7 cellular contexts compared by ENCODE assay signal in genomic region chr3:46935168-46935858, GRCh38. TPM values are rescaled to one million over a fixed set of nuclear protein-coding genes. Genes with fewer than 3 reads are reported as not detected.
DNase-seq lines count a peak whose midpoint lies in the region; ATAC-seq and TF ChIP-seq lines count a peak whose summit lies in the region.

No MANE protein-coding gene starts in this region.

- no peaks in the 10 kb centered on the region for H3K9me3 ChIP-seq in SK-N-SH

- H3K9ac ChIP-seq in SK-N-SH: peak overlapping the region; percentile 52; the same call in 1 of the 2 replicates

- peak; percentile 39; the same call in 1 of the 2 replicates for TF ChIP-seq RAD21 in SK-N-SH (IDR thresholded peaks at IDR 0.05; ENCODE audit: low read length)

- peaks cover 83% of the 10 kb centered on the region for H3K79me2 ChIP-seq in SK-N-SH (ENCODE audit: insufficient read depth)

- H3K9me3 Mint-ChIP-seq in neural crest cell: no peaks in the 10 kb centered on the region

- H3K27me3 ChIP-seq in SK-N-SH (ENCODE audit: insufficient read depth): no peaks in the 10 kb centered on the region

- H3K36me3 Mint-ChIP-seq in neural crest cell (ENCODE audit: low read depth): no peaks in the 10 kb centered on the region

- no peak overlapping the region for H3K4me3 Mint-ChIP-seq in neural crest cell

- peaks cover 22% of the 10 kb centered on the region for H3K4me1 Mint-ChIP-seq in neural crest cell

- POLR2A ChIA-PET in SK-N-SH (lab: Yijun Ruan, JAX): interaction anchor here (0.6 to 1.1 kb wide), 3 partner anchors 12 to 43 kb away, joined by 3 to 4 read pairs (median 3); no protein-coding TSS in a partner anchor

- H2AFZ ChIP-seq in SK-N-SH (ENCODE audit: low read depth): no peak overlapping the region

- H3F3A ChIP-seq in SK-N-SH (replicated peaks; ENCODE audit: insufficient read depth): peaks cover 29% of the 10 kb centered on the region

- peaks cover 53 to 54% of the 10 kb centered on the region in 2 experiments for H3K4me1 ChIP-seq in SK-N-SH (ENCODE audit: control insufficient read depth in 1 of 2, insufficient read depth in 2 of 2, low read depth in 1 of 2, low read length in 1 of 2)

- no peak overlapping the region for H3K4me3 ChIP-seq in SK-N-SH (ENCODE audit: low read depth in 2 of 2, low read length in 1 of 2)
- H3K4me3 ChIP-seq in fibroblast of mammary gland (ENCODE audit: control insufficient read depth, low read depth, low read length): no peak overlapping the region

- no peaks in the 10 kb centered on the region for H3K27me3 Mint-ChIP-seq in neural crest cell (ENCODE audit: low read depth)

- DNase-seq in HK-2 (ENCODE audit: unreplicated experiment) (peak; percentile 75), SK-N-SH (peak; percentile 64), fibroblast of mammary gland (ENCODE audit: low read depth) (peak; percentile 92), neural crest cell (ENCODE audit: low read depth, low spot score) (no peak), COR-L47 (lab: John Stamatoyannopoulos, UW) (no peak)

- H3K36me3 ChIP-seq in SK-N-SH (replicated peaks in 1 of 2; ENCODE audit: control insufficient read depth in 1 of 2, insufficient read depth in 2 of 2, low read length in 1 of 2): peaks cover 9 to 30% of the 10 kb centered on the region in 2 experiments

- H3K4me2 ChIP-seq in SK-N-SH: peak overlapping the region; percentile 64

- WGBS in SK-N-SH (ENCODE audit: low lambda C conversion rate): 43% methylated on average over 7 of the region's 7 CpGs

- TF ChIP-seq CTCF in SK-N-SH (IDR thresholded peaks at IDR 0.05): peak; percentile 82
- peak; percentile 87 for TF ChIP-seq CTCF in fibroblast of mammary gland (conservative IDR thresholded peaks at IDR 0.05; ENCODE audit: control insufficient read depth, insufficient read depth, low read depth, low read length)
- TF ChIP-seq CTCF in neural crest cell (conservative IDR thresholded peaks at IDR 0.05): peak; percentile 55

- H3K27ac Mint-ChIP-seq in neural crest cell (ENCODE audit: unreplicated experiment): no peak overlapping the region

- ATAC-seq in GM18861 (IDR thresholded peaks at IDR 0.05; ENCODE audit: unreplicated experiment): no peak
- no peak for ATAC-seq in HG02870 (IDR thresholded peaks at IDR 0.05; ENCODE audit: unreplicated experiment)

- CTCF ChIA-PET in SK-N-SH (lab: Yijun Ruan, JAX): interaction anchor here (0.7 to 4.1 kb wide), 8 partner anchors 9 to 272 kb away, joined by 3 to 23 read pairs (median 7); partner anchors contain the start of gene NBEAL2

- peak; percentile 50 to 75; a peak in 2 of 4 replicates for TF ChIP-seq EP300 in SK-N-SH (IDR thresholded peaks at IDR 0.05; ENCODE audit: borderline replicate concordance in 1 of 2, low read depth in 1 of 2, low read length in 1 of 2)

- H4K20me1 ChIP-seq in SK-N-SH (ENCODE audit: insufficient read depth): no peaks in the 10 kb centered on the region

- H3K9me2 ChIP-seq in SK-N-SH: no peaks in the 10 kb centered on the region

- H3K27ac ChIP-seq in SK-N-SH (ENCODE audit: low read depth in 2 of 2, low read length in 1 of 2): peak overlapping the region; percentile 89 to 91

TF ChIP-seq in SK-N-SH, 30 proteins besides CTCF, POLR2A, EP300 and RAD21 (continues in another document):
- peak; percentile 91 for TF ChIP-seq RXRA (IDR thresholded peaks at IDR 0.05; ENCODE audit: borderline replicate concordance, low read depth)
- peak; percentile 99 for TF ChIP-seq JUND (IDR thresholded peaks at IDR 0.05)
- peak; percentile 89 for TF ChIP-seq SIN3A (IDR thresholded peaks at IDR 0.05; ENCODE audit: borderline replicate concordance, low read depth, low read length)
- TF ChIP-seq FOSL2 (IDR thresholded peaks at IDR 0.05; ENCODE audit: borderline replicate concordance, low read depth): peak; percentile 98
- no peak for TF ChIP-seq GATA2 (CRISPR knock-in tag; IDR thresholded peaks at IDR 0.05)
- peak; percentile 56; the same call in 1 of the 2 replicates for TF ChIP-seq RCOR1 (IDR thresholded peaks at IDR 0.05; ENCODE audit: low read length)
- TF ChIP-seq REST (IDR thresholded peaks at IDR 0.05; ENCODE audit: low read depth, low read length): 0 out of 2 replicates have a peak, but pooled peaks have one; percentile 21
- peak; percentile 72 for TF ChIP-seq NFIC (IDR thresholded peaks at IDR 0.05; ENCODE audit: borderline replicate concordance)
- TF ChIP-seq FOXM1 (IDR thresholded peaks at IDR 0.05; ENCODE audit: low read depth): no peak
- TF ChIP-seq POLR2AphosphoS5 (IDR thresholded peaks at IDR 0.05; ENCODE audit: low read depth, low read length): peak; percentile 46; the same call in 1 of the 2 replicates
- no peak for TF ChIP-seq RFX5 (IDR thresholded peaks at IDR 0.05; ENCODE audit: low read length)
- TF ChIP-seq TAF1 (IDR thresholded peaks at IDR 0.05; ENCODE audit: borderline replicate concordance, low read depth, low read length): peak; percentile 37; the same call in 1 of the 2 replicates
- TF ChIP-seq GABPA (IDR thresholded peaks at IDR 0.05; ENCODE audit: low read depth): no peak
- peak; percentile 84 for TF ChIP-seq CHD2 (IDR thresholded peaks at IDR 0.05; ENCODE audit: low read length, partially characterized antibody)
- TF ChIP-seq MXI1 (IDR thresholded peaks at IDR 0.05; ENCODE audit: low read depth, low read length): peak; percentile 46; the same call in 1 of the 2 replicates
- TF ChIP-seq ELF1 (IDR thresholded peaks at IDR 0.05): no peak
- TF ChIP-seq PBX3 (IDR thresholded peaks at IDR 0.05): peak; percentile 68
- no peak for TF ChIP-seq EZH2phosphoT487 (IDR thresholded peaks at IDR 0.05; ENCODE audit: borderline replicate concordance, low read depth)
- no peak for TF ChIP-seq USF2 (IDR thresholded peaks at IDR 0.05; ENCODE audit: borderline replicate concordance, low read depth, low read length)
- TF ChIP-seq TCF12 (IDR thresholded peaks at IDR 0.05): peak; percentile 87
- TF ChIP-seq YY1 (IDR thresholded peaks at IDR 0.05; ENCODE audit: low read depth): 0 out of 2 replicates have a peak, but pooled peaks have one; percentile 46
- no peak for TF ChIP-seq FOXJ3 (CRISPR knock-in tag; IDR thresholded peaks at IDR 0.05)
- TF ChIP-seq TEAD4 (IDR thresholded peaks at IDR 0.05; ENCODE audit: borderline replicate concordance, insufficient read depth): peak; percentile 83
- peak; percentile 70 for TF ChIP-seq MAX (IDR thresholded peaks at IDR 0.05; ENCODE audit: low read depth)

RNA-seq across cellular contexts. Expression of gene CCDC12, which starts 41.2 kb away (rescaled TPM):
- 53.2 and 105 TPM in 2 replicates for polyA plus RNA-seq in SK-N-SH (2012; rRNA removed)
- 68.1 and 147 TPM in 2 replicates for polyA plus RNA-seq in SK-N-SH (2012; cell fraction: cytosol; rRNA removed)
- polyA plus RNA-seq in SK-N-SH (2012; cell fraction: nucleus; rRNA removed): 66.6 and 79.5 TPM in 2 replicates
- 53.2 and 54.3 TPM in 2 replicates for total RNA-seq in neural crest cell

RNA-seq across cellular contexts. Expression of gene NBEAL2, which starts 44.2 kb away (rescaled TPM):
- 15.5 and 20.3 TPM in 2 replicates for polyA plus RNA-seq in SK-N-SH (2012; rRNA removed)
- polyA plus RNA-seq in SK-N-SH (2012; cell fraction: cytosol; rRNA removed): 2.6 and 5.5 TPM in 2 replicates
- polyA plus RNA-seq in SK-N-SH (2012; cell fraction: nucleus; rRNA removed): 152 and 177 TPM in 2 replicates
- 24.6 and 25.2 TPM in 2 replicates for total RNA-seq in neural crest cell

RNA-seq across cellular contexts. Expression of gene PTH1R, which starts 57.8 kb away (rescaled TPM):
- 0.07 and 0.34 TPM in 2 replicates for polyA plus RNA-seq in SK-N-SH (2012; rRNA removed)
- polyA plus RNA-seq in SK-N-SH (2012; cell fraction: cytosol; rRNA removed): 0.18 and 0.49 TPM in 2 replicates
- 0.61 TPM in 2 replicates for polyA plus RNA-seq in SK-N-SH (2012; cell fraction: nucleus; rRNA removed)
- 0.14 and 0.34 TPM in 2 replicates for total RNA-seq in neural crest cell

Comparison
In these comparisons a context has a peak if more than half of its experiments do, and no peak if none do; other contexts are left out.
1. DNase-seq: peak in HK-2 (single experiment), SK-N-SH (single experiment) and fibroblast of mammary gland (single experiment); none in neural crest cell (single experiment) and COR-L47 (single experiment).
2. Peak in every context shown above with its lines, with median percentiles within 50 percentile points of each other: CTCF ChIP-seq.